18 cellular contexts compared by ENCODE assay signal in genomic region chr10:90665905-90666662, GRCh38.
DNase-seq lines count a peak whose midpoint lies in the region; TF ChIP-seq lines count a peak whose summit lies in the region.
"Had no signal": no experiment of that assay in that cellular context is flagged by ENCODE, and none has a peak within 500 bp of the region (broad histone marks: within the 10 kb centered on the region; RNA-seq: fewer than 3 reads in every experiment).

No MANE protein-coding gene starts in this region.

- H3K27me3 Mint-ChIP-seq in neural progenitor cell (ENCODE audit: insufficient read depth, low read depth), result peaks cover 2% of the 10 kb centered on the region

- no peaks in the 10 kb centered on the region for H3K9me2 ChIP-seq in hepatocyte (replicated peaks; ENCODE audit: insufficient read depth)

- H3K27me3 ChIP-seq in hepatocyte (no peaks in the 10 kb centered on the region), neural progenitor cell (no peaks in the 10 kb centered on the region)

- DNase-seq in NCI-H524 treated with DMSO at 0.1 percent for 48 hours (lab: John Stamatoyannopoulos, UW), result peak; percentile 8
- peak; percentile 33 for DNase-seq in SK-N-DZ (ENCODE audit: low spot score)
- peak; percentile 8 for DNase-seq in hepatocyte (ENCODE audit: low spot score)
- peak; percentile 2 for DNase-seq in neural progenitor cell (ENCODE audit: low spot score)
- no peak for DNase-seq in activated CD4-positive, alpha-beta T cell treated with anti-CD3 and anti-CD28 coated beads for 1 hour
- DNase-seq in activated naive CD4-positive, alpha-beta T cell treated with anti-CD3 and anti-CD28 coated beads, Interleukin-2, amount 50 U/mL, for 16 hours, result no peak
- no peak for DNase-seq in HuH-7.5 (ENCODE audit: low spot score)
- DNase-seq: ACHN, AML-193, GDM1, GOT3, NCI-H1048, NCI-H1436, NCI-H1930, Right ventricle myocardium superior had no signal

- no peaks in the 10 kb centered on the region for H3K4me1 Mint-ChIP-seq in neural progenitor cell

- H3K79me2 ChIP-seq in hepatocyte (no peaks in the 10 kb centered on the region), neural progenitor cell (ENCODE audit: low read depth) (no peaks in the 10 kb centered on the region)

- H4K20me1 ChIP-seq in hepatocyte (ENCODE audit: insufficient read depth, poor library complexity, severe bottlenecking) (no peaks in the 10 kb centered on the region), neural progenitor cell (ENCODE audit: low read depth) (no peaks in the 10 kb centered on the region)

- 46% methylated on average over 8 of the region's 8 CpGs for WGBS in hepatocyte (ENCODE audit: low lambda C conversion rate, missing lambda C conversion rate)

- H3K4me3 Mint-ChIP-seq in neural progenitor cell, result no peak overlapping the region

- no peaks in the 10 kb centered on the region for H3K4me1 ChIP-seq in hepatocyte (ENCODE audit: insufficient read depth)
- no peaks in the 10 kb centered on the region for H3K4me1 ChIP-seq in neural progenitor cell

- TF ChIP-seq CTCF in hepatocyte (IDR thresholded peaks at IDR 0.05; ENCODE audit: poor library complexity) (no peak), neural progenitor cell (IDR thresholded peaks at IDR 0.05) (no peak)

- no peaks in the 10 kb centered on the region for H3K9me3 Mint-ChIP-seq in neural progenitor cell

- H3K36me3 ChIP-seq in hepatocyte (replicated peaks; ENCODE audit: insufficient read depth, low read depth) (no peaks in the 10 kb centered on the region), neural progenitor cell (no peaks in the 10 kb centered on the region)

- H3K4me2 ChIP-seq in hepatocyte (no peak overlapping the region), neural progenitor cell (no peak overlapping the region)
- H3K4me2 ChIP-seq: KMS-11 had no signal

- H3K27ac ChIP-seq in hepatocyte (no peak overlapping the region), neural progenitor cell (no peak overlapping the region)
- H3K27ac ChIP-seq: C4-2B, KMS-11, SK-N-MC had no signal

- H3K36me3 Mint-ChIP-seq in neural progenitor cell, result no peaks in the 10 kb centered on the region

- H3K27ac Mint-ChIP-seq in neural progenitor cell, result no peak overlapping the region

- no peak overlapping the region for H2AFZ ChIP-seq in hepatocyte
- H2AFZ ChIP-seq in neural progenitor cell (replicated peaks), result no peak overlapping the region

- H3K9me3 ChIP-seq in hepatocyte (ENCODE audit: low read depth) (no peaks in the 10 kb centered on the region), neural progenitor cell (ENCODE audit: low read depth) (no peaks in the 10 kb centered on the region)

- no peak overlapping the region for H3K9ac ChIP-seq in neural progenitor cell
- H3K9ac ChIP-seq: KMS-11 had no signal

- H3K4me3 ChIP-seq in hepatocyte (no peak overlapping the region), neural progenitor cell (no peak overlapping the region)
- H3K4me3 ChIP-seq: SK-N-MC had no signal

- no peaks in the 10 kb centered on the region for H3F3A ChIP-seq in neural progenitor cell (ENCODE audit: low read depth)

Comparison
In these comparisons a context has a peak if more than half of its experiments do, and no peak if none do; other contexts are left out.
1. DNase-seq: peak in NCI-H524 treated with DMSO at 0.1 percent for 48 hours (single experiment), SK-N-DZ (single experiment), hepatocyte (single experiment) and neural progenitor cell (single experiment); none in activated CD4-positive, alpha-beta T cell treated with anti-CD3 and anti-CD28 coated beads for 1 hour (single experiment), activated naive CD4-positive, alpha-beta T cell treated with anti-CD3 and anti-CD28 coated beads, Interleukin-2, amount 50 U/mL, for 16 hours (single experiment) and HuH-7.5 (single experiment).